3 cellular contexts compared by ENCODE assay signal in genomic region chr14:19394727-19395126, GRCh38. TPM values are rescaled to one million over a fixed set of nuclear protein-coding genes. Genes with fewer than 3 reads are reported as not detected.
"Had no signal": no experiment of that assay in that cellular context is flagged by ENCODE, and none has a peak within 500 bp of the region (broad histone marks: within the 10 kb centered on the region; RNA-seq: fewer than 3 reads in every experiment).

No MANE protein-coding gene starts in this region.

RNA-seq across cellular contexts. Expression of gene POTEG, which starts 39.4 kb away (rescaled TPM):
- total RNA-seq: NCI-H460, PC-9, SJCRH30 had no signal
